ENCODE assay signal across 2 cellular contexts in the genomic region with DNA sequence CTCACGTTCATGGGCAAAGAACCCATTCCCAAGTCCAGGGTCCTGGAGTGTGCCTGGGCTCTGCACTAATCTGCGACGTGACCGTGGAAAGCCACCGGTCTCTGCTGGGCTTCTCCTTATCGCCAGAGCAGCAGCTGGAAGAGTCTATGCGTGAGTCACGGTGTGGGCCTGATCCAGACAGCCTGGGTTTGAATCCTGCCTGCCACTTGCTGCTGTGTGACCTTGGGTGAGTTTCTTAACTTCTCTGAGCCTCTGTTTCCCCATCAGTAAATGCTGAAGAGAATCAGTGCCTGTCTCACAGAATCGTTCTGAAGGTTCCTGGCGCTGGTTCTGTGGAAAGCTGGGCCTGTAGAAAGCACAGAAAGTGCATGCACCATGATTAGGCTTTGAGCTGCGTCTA.
A peak's percentile ranks its signal among the peaks of the same experiment; 100 is the strongest.
TF ChIP-seq lines count a peak whose summit lies in the region.

No MANE protein-coding gene starts in this region.

TF ChIP-seq in HepG2, 621 proteins besides CTCF, POLR2A, EP300 and RAD21 (continues in another document):
- TF ChIP-seq RBFOX2 (IDR thresholded peaks at IDR 0.05; ENCODE audit: low read depth, low read length) (no peak), ATF7-NPFF (CRISPR knock-in tag; IDR thresholded peaks at IDR 0.05; ENCODE audit: low read depth) (no peak), ZNF879 (CRISPR knock-in tag; IDR thresholded peaks at IDR 0.05) (no peak), RNF2 (conservative IDR thresholded peaks at IDR 0.05; ENCODE audit: low read depth) (no peak), ATAD3A (CRISPR knock-in tag; IDR thresholded peaks at IDR 0.05) (no peak), GLI4 (CRISPR knock-in tag; IDR thresholded peaks at IDR 0.05; ENCODE audit: borderline replicate concordance) (no peak), ZNF768 (CRISPR knock-in tag; IDR thresholded peaks at IDR 0.05) (peak; percentile 95)
- TF ChIP-seq, protein P1, sequence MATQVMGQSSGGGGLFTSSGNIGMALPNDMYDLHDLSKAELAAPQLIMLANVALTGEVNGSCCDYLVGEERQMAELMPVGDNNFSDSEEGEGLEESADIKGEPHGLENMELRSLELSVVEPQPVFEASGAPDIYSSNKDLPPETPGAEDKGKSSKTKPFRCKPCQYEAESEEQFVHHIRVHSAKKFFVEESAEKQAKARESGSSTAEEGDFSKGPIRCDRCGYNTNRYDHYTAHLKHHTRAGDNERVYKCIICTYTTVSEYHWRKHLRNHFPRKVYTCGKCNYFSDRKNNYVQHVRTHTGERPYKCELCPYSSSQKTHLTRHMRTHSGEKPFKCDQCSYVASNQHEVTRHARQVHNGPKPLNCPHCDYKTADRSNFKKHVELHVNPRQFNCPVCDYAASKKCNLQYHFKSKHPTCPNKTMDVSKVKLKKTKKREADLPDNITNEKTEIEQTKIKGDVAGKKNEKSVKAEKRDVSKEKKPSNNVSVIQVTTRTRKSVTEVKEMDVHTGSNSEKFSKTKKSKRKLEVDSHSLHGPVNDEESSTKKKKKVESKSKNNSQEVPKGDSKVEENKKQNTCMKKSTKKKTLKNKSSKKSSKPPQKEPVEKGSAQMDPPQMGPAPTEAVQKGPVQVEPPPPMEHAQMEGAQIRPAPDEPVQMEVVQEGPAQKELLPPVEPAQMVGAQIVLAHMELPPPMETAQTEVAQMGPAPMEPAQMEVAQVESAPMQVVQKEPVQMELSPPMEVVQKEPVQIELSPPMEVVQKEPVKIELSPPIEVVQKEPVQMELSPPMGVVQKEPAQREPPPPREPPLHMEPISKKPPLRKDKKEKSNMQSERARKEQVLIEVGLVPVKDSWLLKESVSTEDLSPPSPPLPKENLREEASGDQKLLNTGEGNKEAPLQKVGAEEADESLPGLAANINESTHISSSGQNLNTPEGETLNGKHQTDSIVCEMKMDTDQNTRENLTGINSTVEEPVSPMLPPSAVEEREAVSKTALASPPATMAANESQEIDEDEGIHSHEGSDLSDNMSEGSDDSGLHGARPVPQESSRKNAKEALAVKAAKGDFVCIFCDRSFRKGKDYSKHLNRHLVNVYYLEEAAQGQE (IDR thresholded peaks at IDR 0.05; ENCODE audit: borderline replicate concordance in 1 of 2, low read depth in 1 of 2, low read length in 2 of 2), result no peak
- TF ChIP-seq, protein P2, sequence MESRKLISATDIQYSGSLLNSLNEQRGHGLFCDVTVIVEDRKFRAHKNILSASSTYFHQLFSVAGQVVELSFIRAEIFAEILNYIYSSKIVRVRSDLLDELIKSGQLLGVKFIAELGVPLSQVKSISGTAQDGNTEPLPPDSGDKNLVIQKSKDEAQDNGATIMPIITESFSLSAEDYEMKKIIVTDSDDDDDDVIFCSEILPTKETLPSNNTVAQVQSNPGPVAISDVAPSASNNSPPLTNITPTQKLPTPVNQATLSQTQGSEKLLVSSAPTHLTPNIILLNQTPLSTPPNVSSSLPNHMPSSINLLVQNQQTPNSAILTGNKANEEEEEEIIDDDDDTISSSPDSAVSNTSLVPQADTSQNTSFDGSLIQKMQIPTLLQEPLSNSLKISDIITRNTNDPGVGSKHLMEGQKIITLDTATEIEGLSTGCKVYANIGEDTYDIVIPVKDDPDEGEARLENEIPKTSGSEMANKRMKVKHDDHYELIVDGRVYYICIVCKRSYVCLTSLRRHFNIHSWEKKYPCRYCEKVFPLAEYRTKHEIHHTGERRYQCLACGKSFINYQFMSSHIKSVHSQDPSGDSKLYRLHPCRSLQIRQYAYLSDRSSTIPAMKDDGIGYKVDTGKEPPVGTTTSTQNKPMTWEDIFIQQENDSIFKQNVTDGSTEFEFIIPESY (CRISPR knock-in tag; IDR thresholded peaks at IDR 0.05), result no peak
- TF ChIP-seq, protein P3, sequence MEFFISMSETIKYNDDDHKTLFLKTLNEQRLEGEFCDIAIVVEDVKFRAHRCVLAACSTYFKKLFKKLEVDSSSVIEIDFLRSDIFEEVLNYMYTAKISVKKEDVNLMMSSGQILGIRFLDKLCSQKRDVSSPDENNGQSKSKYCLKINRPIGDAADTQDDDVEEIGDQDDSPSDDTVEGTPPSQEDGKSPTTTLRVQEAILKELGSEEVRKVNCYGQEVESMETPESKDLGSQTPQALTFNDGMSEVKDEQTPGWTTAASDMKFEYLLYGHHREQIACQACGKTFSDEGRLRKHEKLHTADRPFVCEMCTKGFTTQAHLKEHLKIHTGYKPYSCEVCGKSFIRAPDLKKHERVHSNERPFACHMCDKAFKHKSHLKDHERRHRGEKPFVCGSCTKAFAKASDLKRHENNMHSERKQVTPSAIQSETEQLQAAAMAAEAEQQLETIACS (CRISPR knock-in tag; IDR thresholded peaks at IDR 0.05), result no peak
- TF ChIP-seq, protein P4, sequence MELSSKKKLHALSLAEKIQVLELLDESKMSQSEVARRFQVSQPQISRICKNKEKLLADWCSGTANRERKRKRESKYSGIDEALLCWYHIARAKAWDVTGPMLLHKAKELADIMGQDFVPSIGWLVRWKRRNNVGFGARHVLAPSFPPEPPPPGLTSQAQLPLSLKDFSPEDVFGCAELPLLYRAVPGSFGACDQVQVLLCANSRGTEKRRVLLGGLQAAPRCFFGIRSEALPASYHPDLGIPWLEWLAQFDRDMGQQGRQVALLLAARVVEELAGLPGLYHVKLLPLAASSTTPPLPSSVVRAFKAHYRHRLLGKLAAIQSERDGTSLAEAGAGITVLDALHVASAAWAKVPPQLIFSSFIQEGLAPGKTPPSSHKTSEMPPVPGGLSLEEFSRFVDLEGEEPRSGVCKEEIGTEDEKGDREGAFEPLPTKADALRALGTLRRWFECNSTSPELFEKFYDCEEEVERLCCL (CRISPR knock-in tag; IDR thresholded peaks at IDR 0.05; ENCODE audit: borderline replicate concordance), result no peak
- TF ChIP-seq, protein P5, sequence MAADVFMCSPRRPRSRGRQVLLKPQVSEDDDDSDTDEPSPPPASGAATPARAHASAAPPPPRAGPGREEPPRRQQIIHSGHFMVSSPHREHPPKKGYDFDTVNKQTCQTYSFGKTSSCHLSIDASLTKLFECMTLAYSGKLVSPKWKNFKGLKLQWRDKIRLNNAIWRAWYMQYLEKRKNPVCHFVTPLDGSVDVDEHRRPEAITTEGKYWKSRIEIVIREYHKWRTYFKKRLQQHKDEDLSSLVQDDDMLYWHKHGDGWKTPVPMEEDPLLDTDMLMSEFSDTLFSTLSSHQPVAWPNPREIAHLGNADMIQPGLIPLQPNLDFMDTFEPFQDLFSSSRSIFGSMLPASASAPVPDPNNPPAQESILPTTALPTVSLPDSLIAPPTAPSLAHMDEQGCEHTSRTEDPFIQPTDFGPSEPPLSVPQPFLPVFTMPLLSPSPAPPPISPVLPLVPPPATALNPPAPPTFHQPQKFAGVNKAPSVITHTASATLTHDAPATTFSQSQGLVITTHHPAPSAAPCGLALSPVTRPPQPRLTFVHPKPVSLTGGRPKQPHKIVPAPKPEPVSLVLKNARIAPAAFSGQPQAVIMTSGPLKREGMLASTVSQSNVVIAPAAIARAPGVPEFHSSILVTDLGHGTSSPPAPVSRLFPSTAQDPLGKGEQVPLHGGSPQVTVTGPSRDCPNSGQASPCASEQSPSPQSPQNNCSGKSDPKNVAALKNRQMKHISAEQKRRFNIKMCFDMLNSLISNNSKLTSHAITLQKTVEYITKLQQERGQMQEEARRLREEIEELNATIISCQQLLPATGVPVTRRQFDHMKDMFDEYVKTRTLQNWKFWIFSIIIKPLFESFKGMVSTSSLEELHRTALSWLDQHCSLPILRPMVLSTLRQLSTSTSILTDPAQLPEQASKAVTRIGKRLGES (CRISPR knock-in tag; IDR thresholded peaks at IDR 0.05; ENCODE audit: borderline replicate concordance), result no peak

TF ChIP-seq in GM12878, 131 proteins besides CTCF, POLR2A, EP300 and RAD21:
- TF ChIP-seq SIX5 (IDR thresholded peaks at IDR 0.05; ENCODE audit: low read depth, low read length, severe bottlenecking) (no peak), CHD4 (IDR thresholded peaks at IDR 0.05) (no peak), CHD1 (IDR thresholded peaks at IDR 0.05; ENCODE audit: low read depth, low read length) (no peak), HCFC1 (IDR thresholded peaks at IDR 0.05; ENCODE audit: low read length) (no peak), CHD2 (IDR thresholded peaks at IDR 0.05; ENCODE audit: borderline replicate concordance, low read depth, low read length) (no peak)
- TF ChIP-seq, protein P6, sequence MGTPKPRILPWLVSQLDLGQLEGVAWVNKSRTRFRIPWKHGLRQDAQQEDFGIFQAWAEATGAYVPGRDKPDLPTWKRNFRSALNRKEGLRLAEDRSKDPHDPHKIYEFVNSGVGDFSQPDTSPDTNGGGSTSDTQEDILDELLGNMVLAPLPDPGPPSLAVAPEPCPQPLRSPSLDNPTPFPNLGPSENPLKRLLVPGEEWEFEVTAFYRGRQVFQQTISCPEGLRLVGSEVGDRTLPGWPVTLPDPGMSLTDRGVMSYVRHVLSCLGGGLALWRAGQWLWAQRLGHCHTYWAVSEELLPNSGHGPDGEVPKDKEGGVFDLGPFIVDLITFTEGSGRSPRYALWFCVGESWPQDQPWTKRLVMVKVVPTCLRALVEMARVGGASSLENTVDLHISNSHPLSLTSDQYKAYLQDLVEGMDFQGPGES (IDR thresholded peaks at IDR 0.05), result no peak
- TF ChIP-seq, protein P7, sequence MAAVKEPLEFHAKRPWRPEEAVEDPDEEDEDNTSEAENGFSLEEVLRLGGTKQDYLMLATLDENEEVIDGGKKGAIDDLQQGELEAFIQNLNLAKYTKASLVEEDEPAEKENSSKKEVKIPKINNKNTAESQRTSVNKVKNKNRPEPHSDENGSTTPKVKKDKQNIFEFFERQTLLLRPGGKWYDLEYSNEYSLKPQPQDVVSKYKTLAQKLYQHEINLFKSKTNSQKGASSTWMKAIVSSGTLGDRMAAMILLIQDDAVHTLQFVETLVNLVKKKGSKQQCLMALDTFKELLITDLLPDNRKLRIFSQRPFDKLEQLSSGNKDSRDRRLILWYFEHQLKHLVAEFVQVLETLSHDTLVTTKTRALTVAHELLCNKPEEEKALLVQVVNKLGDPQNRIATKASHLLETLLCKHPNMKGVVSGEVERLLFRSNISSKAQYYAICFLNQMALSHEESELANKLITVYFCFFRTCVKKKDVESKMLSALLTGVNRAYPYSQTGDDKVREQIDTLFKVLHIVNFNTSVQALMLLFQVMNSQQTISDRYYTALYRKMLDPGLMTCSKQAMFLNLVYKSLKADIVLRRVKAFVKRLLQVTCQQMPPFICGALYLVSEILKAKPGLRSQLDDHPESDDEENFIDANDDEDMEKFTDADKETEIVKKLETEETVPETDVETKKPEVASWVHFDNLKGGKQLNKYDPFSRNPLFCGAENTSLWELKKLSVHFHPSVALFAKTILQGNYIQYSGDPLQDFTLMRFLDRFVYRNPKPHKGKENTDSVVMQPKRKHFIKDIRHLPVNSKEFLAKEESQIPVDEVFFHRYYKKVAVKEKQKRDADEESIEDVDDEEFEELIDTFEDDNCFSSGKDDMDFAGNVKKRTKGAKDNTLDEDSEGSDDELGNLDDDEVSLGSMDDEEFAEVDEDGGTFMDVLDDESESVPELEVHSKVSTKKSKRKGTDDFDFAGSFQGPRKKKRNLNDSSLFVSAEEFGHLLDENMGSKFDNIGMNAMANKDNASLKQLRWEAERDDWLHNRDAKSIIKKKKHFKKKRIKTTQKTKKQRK (IDR thresholded peaks at IDR 0.05; ENCODE audit: low read depth, low read length), result no peak
TF ChIP-seq in GM12878: peak in this region for 0.
